In the genomic region with DNA sequence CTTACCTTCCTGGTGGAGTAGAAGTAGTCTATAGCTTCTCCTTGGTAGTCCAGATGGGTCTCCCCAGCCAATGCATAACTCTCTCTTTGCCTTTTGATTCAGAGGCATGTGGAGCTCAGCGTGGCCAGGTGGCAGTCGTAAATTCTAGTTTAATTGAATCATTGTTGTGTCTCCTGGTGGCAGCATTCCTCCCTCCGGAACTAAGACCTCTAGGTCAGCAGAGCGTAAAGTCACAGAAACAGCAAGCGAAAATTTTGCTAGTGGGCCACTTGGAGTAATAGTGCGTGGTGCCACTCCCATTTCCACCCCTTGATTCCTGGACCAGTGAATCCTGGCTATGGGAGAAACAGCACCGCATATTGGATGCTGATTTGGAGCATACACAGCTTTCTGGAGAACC, we compare ENCODE assay signal across 20 cellular contexts. TPM values are rescaled to one million over a fixed set of nuclear protein-coding genes. Genes with fewer than 3 reads are reported as not detected.
"Had no signal": no experiment of that assay in that cellular context is flagged by ENCODE, and none has a peak within 500 bp of the region (broad histone marks: within the 10 kb centered on the region; RNA-seq: fewer than 3 reads in every experiment).

No MANE protein-coding gene starts in this region.

- H3K36me3 ChIP-seq: breast epithelium, gastrocnemius medialis, heart left ventricle, neural progenitor cell, right atrium auricular region, tibial nerve had no signal

- H3K27ac Mint-ChIP-seq: activated naive CD4-positive, alpha-beta T cell treated with anti-CD3 and anti-CD28 coated beads, Interleukin-2, amount 50 U/mL, for 24 hours; activated T-cell treated with anti-CD3 and anti-CD28 coated beads, Interleukin-2, amount 50 U/mL, for 72 hours; memory B cell; neural progenitor cell; progenitor cell of endocrine pancreas had no signal

- H3K4me3 ChIP-seq: breast epithelium, gastrocnemius medialis, heart left ventricle, neural progenitor cell, right atrium auricular region, skin epidermis, tibial nerve had no signal

- DNase-seq: activated CD4-positive, alpha-beta T cell treated with anti-CD3 and anti-CD28 coated beads for 1 hour; activated gamma-delta T cell; activated T-cell treated with anti-CD3 and anti-CD28 coated beads, Interleukin-2, amount 50 U/mL, for 72 hours; cerebellar nuclear complex; effector CD4-positive, alpha-beta T cell; gastrocnemius medialis; heart left ventricle; stimulated activated naive CD8-positive, alpha-beta T cell treated with anti-CD3 and anti-CD28 coated beads, Interleukin-15, Interleukin-2, amounts not matched to agents 100 U/mL and 50 U/mL, for 24 hours; substantia nigra had no signal

- H3K4me1 Mint-ChIP-seq: activated naive CD4-positive, alpha-beta T cell treated with anti-CD3 and anti-CD28 coated beads, Interleukin-2, amount 50 U/mL, for 24 hours; memory B cell; neural progenitor cell had no signal

- H3K4me3 Mint-ChIP-seq: activated naive CD4-positive, alpha-beta T cell treated with anti-CD3 and anti-CD28 coated beads, Interleukin-2, amount 50 U/mL, for 24 hours; activated T-cell treated with anti-CD3 and anti-CD28 coated beads, Interleukin-2, amount 50 U/mL, for 72 hours; memory B cell; neural progenitor cell had no signal

- H3K9me3 Mint-ChIP-seq: activated naive CD4-positive, alpha-beta T cell treated with anti-CD3 and anti-CD28 coated beads, Interleukin-2, amount 50 U/mL, for 24 hours; activated T-cell treated with anti-CD3 and anti-CD28 coated beads, Interleukin-2, amount 50 U/mL, for 72 hours had no signal

- H3K27ac ChIP-seq: breast epithelium, gastrocnemius medialis, heart left ventricle, neural progenitor cell, right atrium auricular region, skin epidermis, tibial nerve had no signal

- H3K9me3 ChIP-seq: breast epithelium, gastrocnemius medialis had no signal

- H3K4me1 ChIP-seq: breast epithelium, neural progenitor cell had no signal

- H3K36me3 Mint-ChIP-seq: activated naive CD4-positive, alpha-beta T cell treated with anti-CD3 and anti-CD28 coated beads, Interleukin-2, amount 50 U/mL, for 24 hours; memory B cell; neural progenitor cell had no signal

- H3K27me3 Mint-ChIP-seq: progenitor cell of endocrine pancreas had no signal

RNA-seq across cellular contexts. Expression of a gene that starts 3.9 kb away (rescaled TPM):
- total RNA-seq: activated CD8-positive, alpha-beta memory T cell treated with anti-CD3 and anti-CD28 coated beads for 36 hours; activated T-cell treated with anti-CD3 and anti-CD28 coated beads, Interleukin-2, amount 50 U/mL, for 72 hours; heart left ventricle; mononuclear cell; osteoblast; right atrium auricular region; tibial nerve had no signal
